ENCODE assay signal across 22 cellular contexts in genomic region chr17:9833922-9834321, GRCh38. TPM values are rescaled to one million over a fixed set of nuclear protein-coding genes. Genes with fewer than 3 reads are reported as not detected.
"Had no signal": no experiment of that assay in that cellular context is flagged by ENCODE, and none has a peak within 500 bp of the region (broad histone marks: within the 10 kb centered on the region; RNA-seq: fewer than 3 reads in every experiment).

No MANE protein-coding gene starts in this region.

- H3K27ac ChIP-seq: SJCRH30 had no signal

- H3K4me1 ChIP-seq: SJCRH30 had no signal

- DNase-seq: Karpas-422, KG1, MG63, NCI-H1092, NCI-H1105 treated with DMSO at 0.1 percent for 48 hours, NCI-H1417 treated with DMSO at 0.1 percent for 48 hours, NCI-H146, NCI-H1694 treated with DMSO at 0.1 percent for 48 hours, NCI-H1930, NCI-H2081, NCI-H2107, NCI-H2227 treated with DMSO at 0.1 percent for 48 hours, NCI-H446, NCI-H510A, NCI-H524 treated with DMSO at 0.1 percent for 48 hours, NCI-H69, NCI-H774, RPMI8226, SHP77 treated with DMSO at 0.1 percent for 48 hours, SJCRH30 had no signal

- H3K9me3 ChIP-seq: MG63, SJCRH30 had no signal

- ATAC-seq: SK-N-SH treated with all-trans-retinoic acid at 6 μM for 48 hours had no signal

- H3K27me3 ChIP-seq: MG63, SJCRH30 had no signal

- H3K4me3 ChIP-seq: MG63, SJCRH30 had no signal

RNA-seq across cellular contexts. Expression of gene GLP2R, which starts 8.2 kb away (rescaled TPM):
- total RNA-seq: HT-29, SJCRH30 had no signal

RNA-seq across cellular contexts. Expression of gene GSG1L2, which starts 12.0 kb away (rescaled TPM):
- total RNA-seq: HT-29, SJCRH30 had no signal

RNA-seq across cellular contexts. Expression of gene DHRS7C, which starts 42.5 kb away (rescaled TPM):
- total RNA-seq: HT-29, SJCRH30 had no signal
